Comparison of ENCODE assay signal across 10 cellular contexts in the genomic region with DNA sequence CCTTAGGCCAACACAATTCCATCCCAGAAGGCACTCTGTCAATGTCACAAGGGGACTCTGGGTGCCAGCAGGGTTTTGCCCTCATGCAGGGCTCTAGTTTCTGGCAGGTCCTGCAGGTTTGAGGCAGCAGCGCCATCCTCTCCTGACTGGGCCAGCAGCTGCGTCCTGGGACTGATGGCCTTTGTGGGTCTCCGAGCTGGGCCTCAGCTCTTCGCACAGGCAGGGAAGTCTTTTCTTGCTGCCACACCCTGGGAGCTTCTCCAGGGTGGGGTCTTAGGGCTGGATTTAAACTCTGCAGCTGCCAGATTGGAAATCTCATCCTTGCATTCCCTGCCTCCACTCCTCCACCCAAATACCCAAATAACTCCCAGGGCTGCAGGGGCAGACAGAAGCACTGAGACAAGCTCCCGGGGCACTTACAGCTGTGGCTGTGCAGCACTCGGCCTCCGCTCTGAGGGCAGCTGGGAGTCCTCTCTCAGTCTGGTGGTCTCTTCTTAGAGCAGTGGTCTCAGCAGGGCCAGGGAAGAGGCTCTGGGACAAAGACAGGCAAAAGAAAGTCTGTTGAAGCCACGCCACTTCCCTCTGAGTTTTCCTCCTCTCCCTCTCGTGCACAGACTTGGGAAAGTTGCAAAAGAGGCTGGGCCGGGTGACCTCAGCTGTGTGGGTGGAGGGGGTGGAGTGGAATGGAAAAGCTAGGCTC. TPM values are rescaled to one million over a fixed set of nuclear protein-coding genes. Genes with fewer than 3 reads are reported as not detected.
A peak's percentile ranks its signal among the peaks of the same experiment; 100 is the strongest.
DNase-seq lines count a peak whose midpoint lies in the region; ATAC-seq and TF ChIP-seq lines count a peak whose summit lies in the region.
"Had no signal": no experiment of that assay in that cellular context is flagged by ENCODE, and none has a peak within 500 bp of the region (broad histone marks: within the 10 kb centered on the region; RNA-seq: fewer than 3 reads in every experiment).

A gene with protein sequence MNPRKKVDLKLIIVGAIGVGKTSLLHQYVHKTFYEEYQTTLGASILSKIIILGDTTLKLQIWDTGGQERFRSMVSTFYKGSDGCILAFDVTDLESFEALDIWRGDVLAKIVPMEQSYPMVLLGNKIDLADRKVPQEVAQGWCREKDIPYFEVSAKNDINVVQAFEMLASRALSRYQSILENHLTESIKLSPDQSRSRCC (minus strand): TSS at position 563 of the 700 bp plus-strand sequence. CDS start 9,260 bp downstream, outside the sequence.

- H3K4me1 Mint-ChIP-seq in osteocyte (ENCODE audit: unreplicated experiment), result peaks cover 41% of the 10 kb centered on the region
- H3K4me1 Mint-ChIP-seq in Caco-2 (ENCODE audit: low read depth, unreplicated experiment), result peaks cover 4% of the 10 kb centered on the region

- DNase-seq in RWPE2 (ENCODE audit: low spot score) (no peak), fibroblast of the conjunctiva (ENCODE audit: low read depth) (peak; percentile 12), osteocyte (ENCODE audit: extremely low spot score, unreplicated experiment) (peak; percentile 83), foreskin melanocyte (no peak), NCI-H1694 (lab: John Stamatoyannopoulos, UW) (no peak), Caco-2 (no peak)
- DNase-seq in stimulated activated CD4-positive, alpha-beta T cell treated with anti-CD3 and anti-CD28 coated beads, Interleukin-4, amount 100 ng/mL, for 4 hours, result no peak

- peak within 1 kb of the TSS in 10 of 11 experiments; percentile 11 to 99 (median 66); a peak in 18 of 22 replicates for H3K4me2 ChIP-seq in BLaER1 treated with 17β-estradiol and CSF1 and Interleukin-3, amounts not matched to agents 10 nM and 100 nM

- TF ChIP-seq CTCF in RWPE2 (IDR thresholded peaks at IDR 0.05; ENCODE audit: poor library complexity, severe bottlenecking) (no peak), osteocyte (IDR thresholded peaks at IDR 0.05) (no peak), Caco-2 (IDR thresholded peaks at IDR 0.05; ENCODE audit: insufficient read depth in 1 of 2, low read depth in 1 of 2, low read length in 1 of 2, severe bottlenecking in 1 of 2, unreplicated experiment in 1 of 2) (no peak)

- peaks cover 2% of the 10 kb centered on the region for H3K27me3 Mint-ChIP-seq in osteocyte (ENCODE audit: unreplicated experiment)
- H3K27me3 Mint-ChIP-seq in Caco-2 (ENCODE audit: insufficient read depth, unreplicated experiment), result no peaks in the 10 kb centered on the region

- H3K4me3 Mint-ChIP-seq in osteocyte (ENCODE audit: unreplicated experiment), result peak within 1 kb of the TSS; percentile 11
- no peak within 1 kb of the TSS for H3K4me3 Mint-ChIP-seq in Caco-2 (ENCODE audit: unreplicated experiment)

- peaks cover 0 to 5% (median 0%) of the 10 kb centered on the region in 11 experiments; a peak in 2 of 22 replicates for H3K9me3 ChIP-seq in BLaER1 treated with 17β-estradiol and CSF1 and Interleukin-3, amounts not matched to agents 10 nM and 100 nM (replicated peaks in 1 of 11)
- H3K9me3 ChIP-seq in RWPE2 (ENCODE audit: severe bottlenecking) (no peaks in the 10 kb centered on the region), Caco-2 (no peaks in the 10 kb centered on the region)

- H3K9me3 Mint-ChIP-seq in osteocyte (ENCODE audit: unreplicated experiment) (no peaks in the 10 kb centered on the region), Caco-2 (ENCODE audit: unreplicated experiment) (peaks cover 13% of the 10 kb centered on the region)

- peak; percentile 53 for ATAC-seq in RWPE2 (ENCODE audit: low read depth)

- H3K4me1 ChIP-seq in BLaER1 treated with 17β-estradiol and CSF1 and Interleukin-3, amounts not matched to agents 10 nM and 100 nM, result peaks cover 0 to 97% (median 46%) of the 10 kb centered on the region in 10 experiments; a peak in 16 of 20 replicates
- H3K4me1 ChIP-seq in RWPE2 (ENCODE audit: insufficient read depth, poor library complexity, severe bottlenecking), result peaks cover 45% of the 10 kb centered on the region
- no peaks in the 10 kb centered on the region for H3K4me1 ChIP-seq in Caco-2

- CTCF ChIA-PET in Caco-2 (lab: Charles Lee), result interaction anchor here (0.6 to 1.3 kb wide), 3 partner anchors 26 to 104 kb away, joined by 3 to 6 read pairs (median 4); no protein-coding TSS in a partner anchor

- H3K27ac ChIP-seq in BLaER1 treated with 17β-estradiol and CSF1 and Interleukin-3, amounts not matched to agents 10 nM and 100 nM, result peak within 1 kb of the TSS in 6 of 11 experiments; percentile 19 to 66 (median 35); a peak in 10 of 22 replicates
- peak within 1 kb of the TSS; percentile 91 for H3K27ac ChIP-seq in RWPE2 (ENCODE audit: poor library complexity, severe bottlenecking)
- H3K27ac ChIP-seq: SK-N-MC had no signal

- H3K36me3 Mint-ChIP-seq in osteocyte (ENCODE audit: unreplicated experiment), result no peaks in the 10 kb centered on the region
- H3K36me3 Mint-ChIP-seq in Caco-2 (ENCODE audit: insufficient read depth, unreplicated experiment), result no peaks in the 10 kb centered on the region

- no peaks in the 10 kb centered on the region for H3K27me3 ChIP-seq in BLaER1 treated with 17β-estradiol and CSF1 and Interleukin-3, amounts not matched to agents 10 nM and 100 nM
- H3K27me3 ChIP-seq in RWPE2 (ENCODE audit: insufficient read depth, poor library complexity, severe bottlenecking) (no peaks in the 10 kb centered on the region), Caco-2 (replicated peaks; ENCODE audit: control insufficient read depth, insufficient read depth, low read length) (no peaks in the 10 kb centered on the region)

- H4K20me1 ChIP-seq in BLaER1 treated with 17β-estradiol and CSF1 and Interleukin-3, amounts not matched to agents 10 nM and 100 nM, result peaks cover 0 to 2% (median 0%) of the 10 kb centered on the region in 11 experiments; a peak in 1 of 22 replicates

- no TSS peak for BruUV-seq in Caco-2 (replicated peaks; lab: Mats Ljungman, UMichigan)

- H3K4me3 ChIP-seq in BLaER1 treated with 17β-estradiol and CSF1 and Interleukin-3, amounts not matched to agents 10 nM and 100 nM, result peak within 1 kb of the TSS in 6 of 10 experiments; percentile 26 to 65 (median 54); a peak in 10 of 20 replicates
- peak within 1 kb of the TSS; percentile 21 for H3K4me3 ChIP-seq in RWPE2 (ENCODE audit: severe bottlenecking)
- H3K4me3 ChIP-seq in Caco-2 (ENCODE audit: low read depth, low read length), result no peak within 1 kb of the TSS
- H3K4me3 ChIP-seq: SK-N-MC had no signal

- POLR2A ChIA-PET in Caco-2 (lab: Charles Lee), result no interaction called here

- peak within 1 kb of the TSS in 7 of 11 experiments; percentile 6 to 71 (median 28); a peak in 10 of 22 replicates for H3K9ac ChIP-seq in BLaER1 treated with 17β-estradiol and CSF1 and Interleukin-3, amounts not matched to agents 10 nM and 100 nM

- intact Hi-C loops in Caco-2 (cut with micrococcal nuclease; ENCODE audit: unreplicated experiment), result no loop called here

- H3K27ac Mint-ChIP-seq in osteocyte (ENCODE audit: unreplicated experiment) (peak within 1 kb of the TSS; percentile 79), Caco-2 (ENCODE audit: unreplicated experiment) (no peak within 1 kb of the TSS)

- peaks cover 0 to 20% (median 0%) of the 10 kb centered on the region in 11 experiments; a peak in 4 of 22 replicates for H3K36me3 ChIP-seq in BLaER1 treated with 17β-estradiol and CSF1 and Interleukin-3, amounts not matched to agents 10 nM and 100 nM
- H3K36me3 ChIP-seq in RWPE2 (ENCODE audit: low read depth) (peaks cover 5% of the 10 kb centered on the region), Caco-2 (ENCODE audit: control insufficient read depth, insufficient read depth, low read length) (no peaks in the 10 kb centered on the region)

RNA-seq across cellular contexts. Expression of the gene that starts here (rescaled TPM):
- total RNA-seq in osteocyte, result 0.78 TPM in 2 replicates
- not detected in 2 replicates for total RNA-seq in Caco-2 (2022)
- total RNA-seq: lung microvascular endothelial cell had no signal

Comparison
In these comparisons a context has a peak if more than half of its experiments do, and no peak if none do; other contexts are left out.
1. Peak in DNase-seq in osteocyte; RNA of the gene not detected or under 1 TPM.